Comparison of ENCODE assay signal across 35 cellular contexts in the genomic region with DNA sequence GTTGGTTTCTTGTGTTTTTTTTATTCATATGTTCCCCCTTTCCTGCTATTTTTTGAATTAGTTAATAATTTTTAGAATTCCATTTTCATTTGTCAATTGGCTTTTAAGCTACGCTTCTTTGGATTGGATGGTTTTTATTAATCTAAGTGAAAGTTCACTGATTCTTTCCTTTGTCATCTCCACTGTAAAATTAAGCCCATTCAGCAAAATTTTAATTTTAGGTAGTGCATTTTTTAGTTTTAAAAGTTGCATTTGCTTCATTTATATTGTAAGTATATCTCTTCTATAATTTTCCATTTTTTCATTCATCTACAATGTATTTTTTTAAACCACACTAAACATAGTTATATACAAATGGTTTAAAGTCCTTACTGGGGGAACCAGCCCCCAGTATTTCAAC.
DNase-seq lines count a peak whose midpoint lies in the region; ATAC-seq, FAIRE-seq and TF ChIP-seq lines count a peak whose summit lies in the region.
"Had no signal": no experiment of that assay in that cellular context is flagged by ENCODE, and none has a peak within 500 bp of the region (broad histone marks: within the 10 kb centered on the region; RNA-seq: fewer than 3 reads in every experiment).

No MANE protein-coding gene starts in this region.

- CTCF ChIA-PET in HepG2 (lab: Yijun Ruan, JAX; ENCODE audit: low intra/inter-chr PET ratio, low total read pairs), result no interaction called here
- CTCF ChIA-PET in A549 (lab: Yijun Ruan, JAX), result no interaction called here
- CTCF ChIA-PET in IMR-90 (lab: Yijun Ruan, JAX), result no interaction called here
- CTCF ChIA-PET in K562 (lab: Yijun Ruan, JAX; ENCODE audit: low intra/inter-chr PET ratio), result no interaction called here

- H3K36me3 Mint-ChIP-seq in activated naive CD8-positive, alpha-beta T cell treated with anti-CD3 and anti-CD28 coated beads, Interleukin-2, amount 50 U/mL, for 24 hours (ENCODE audit: low read depth), result no peaks in the 10 kb centered on the region
- H3K36me3 Mint-ChIP-seq: CD14-positive monocyte; CD4-positive, alpha-beta memory T cell; CD4-positive, CD25-positive, alpha-beta regulatory T cell; CD8-positive, alpha-beta T cell had no signal

- H2AFZ ChIP-seq in HepG2 (ENCODE audit: low read length) (no peak overlapping the region), IMR-90 (replicated peaks; ENCODE audit: low read length, poor library complexity) (no peak overlapping the region), K562 (ENCODE audit: low read depth, low read length) (no peak overlapping the region)

- H3K9me1 ChIP-seq in IMR-90 (ENCODE audit: insufficient read depth, low read length) (no peaks in the 10 kb centered on the region), K562 (ENCODE audit: control insufficient read depth, insufficient read depth, low read length) (no peaks in the 10 kb centered on the region)

- no peak overlapping the region for H3K27ac Mint-ChIP-seq in activated naive CD8-positive, alpha-beta T cell treated with anti-CD3 and anti-CD28 coated beads, Interleukin-2, amount 50 U/mL, for 24 hours
- H3K27ac Mint-ChIP-seq: B cell; CD14-positive monocyte; CD4-positive, alpha-beta memory T cell; CD4-positive, alpha-beta T cell; CD4-positive, CD25-positive, alpha-beta regulatory T cell; CD8-positive, alpha-beta memory T cell; CD8-positive, alpha-beta T cell had no signal

- intact Hi-C loops in HepG2 (cut with micrococcal nuclease; ENCODE audit: unreplicated experiment), result no loop called here
- intact Hi-C loops in right lobe of liver (cut with DNase I), result no loop called here
- intact Hi-C loops in IMR-90 (cut with micrococcal nuclease), result no loop called here
- intact Hi-C loops in K562 (cut with micrococcal nuclease), result no loop called here
- intact Hi-C loops in aorta (cut with DNase I), result no loop called here

- H3K79me2 ChIP-seq in HepG2 (ENCODE audit: insufficient read depth, low read length) (no peaks in the 10 kb centered on the region), K562 (ENCODE audit: control insufficient read depth, insufficient read depth, low read length) (no peaks in the 10 kb centered on the region)

- no peaks in the 10 kb centered on the region for H3K9me3 Mint-ChIP-seq in activated naive CD8-positive, alpha-beta T cell treated with anti-CD3 and anti-CD28 coated beads, Interleukin-2, amount 50 U/mL, for 24 hours

- no peaks in the 10 kb centered on the region for H3K36me3 ChIP-seq in HepG2 (replicated peaks in 1 of 2; ENCODE audit: control insufficient read depth in 1 of 2, insufficient read depth in 2 of 2, low read length in 2 of 2)
- H3K36me3 ChIP-seq in right lobe of liver, result no peaks in the 10 kb centered on the region
- H3K36me3 ChIP-seq in IMR-90 (ENCODE audit: control insufficient read depth, insufficient read depth, low read length), result no peaks in the 10 kb centered on the region
- no peaks in the 10 kb centered on the region for H3K36me3 ChIP-seq in K562 (ENCODE audit: control insufficient read depth, insufficient read depth, low read length)
- no peaks in the 10 kb centered on the region for H3K36me3 ChIP-seq in aorta (ENCODE audit: control insufficient read depth in 1 of 2, insufficient read depth in 2 of 2, low read length in 1 of 2)
- H3K36me3 ChIP-seq: BE2C; BLaER1; BLaER1 treated with 17β-estradiol and CSF1 and Interleukin-3, amounts not matched to agents 10 nM and 100 nM had no signal

- no peak overlapping the region for H3K14ac ChIP-seq in IMR-90 (replicated peaks; ENCODE audit: low read depth, low read length)

- no peaks in the 10 kb centered on the region for H3K27me3 ChIP-seq in HepG2 (ENCODE audit: control insufficient read depth in 1 of 2, insufficient read depth in 2 of 2, low read length in 2 of 2)
- H3K27me3 ChIP-seq in right lobe of liver, result no peaks in the 10 kb centered on the region
- no peaks in the 10 kb centered on the region for H3K27me3 ChIP-seq in IMR-90 (ENCODE audit: control insufficient read depth, insufficient read depth, low read length)
- H3K27me3 ChIP-seq in K562 (ENCODE audit: control insufficient read depth in 2 of 2, insufficient read depth in 2 of 2, low read length in 2 of 2), result no peaks in the 10 kb centered on the region
- H3K27me3 ChIP-seq in aorta (ENCODE audit: control insufficient read depth in 1 of 2, insufficient read depth in 2 of 2, low read length in 1 of 2), result no peaks in the 10 kb centered on the region
- H3K27me3 ChIP-seq: BE2C had no signal

- no peaks in the 10 kb centered on the region for H3K27me3 Mint-ChIP-seq in activated naive CD8-positive, alpha-beta T cell treated with anti-CD3 and anti-CD28 coated beads, Interleukin-2, amount 50 U/mL, for 24 hours
- H3K27me3 Mint-ChIP-seq: B cell; CD4-positive, alpha-beta memory T cell; CD4-positive, alpha-beta T cell; CD4-positive, CD25-positive, alpha-beta regulatory T cell had no signal

- H3K4me1 ChIP-seq in HepG2 (ENCODE audit: insufficient read depth, low read length), result no peaks in the 10 kb centered on the region
- no peaks in the 10 kb centered on the region for H3K4me1 ChIP-seq in right lobe of liver
- no peaks in the 10 kb centered on the region for H3K4me1 ChIP-seq in A549
- no peaks in the 10 kb centered on the region for H3K4me1 ChIP-seq in IMR-90 (ENCODE audit: control insufficient read depth, insufficient read depth, low read length)
- H3K4me1 ChIP-seq in K562 (replicated peaks in 1 of 2; ENCODE audit: control insufficient read depth in 2 of 2, insufficient read depth in 2 of 2, low read length in 2 of 2), result no peaks in the 10 kb centered on the region
- H3K4me1 ChIP-seq in aorta (ENCODE audit: control insufficient read depth in 1 of 2, insufficient read depth in 2 of 2, low read length in 2 of 2), result no peaks in the 10 kb centered on the region
- H3K4me1 ChIP-seq: BE2C; BLaER1; BLaER1 treated with 17β-estradiol and CSF1 and Interleukin-3, amounts not matched to agents 10 nM and 100 nM; Caco-2 had no signal

- FAIRE-seq in HepG2 (lab: Jason Lieb, UNC) (no peak), A549 (lab: Jason Lieb, UNC) (no peak), K562 (lab: Jason Lieb, UNC) (no peak)
- FAIRE-seq: A204.1, D721Med had no signal

- in situ Hi-C loops in HepG2 (cut with HindIII; ENCODE audit: extremely low pct_ligation_motif_present, low pct_unique_long_range_greater_than_20kb), result no loop called here
- in situ Hi-C loops in IMR-90 (cut with MboI; ENCODE audit: low sequenced_read_pairs), result no loop called here
- in situ Hi-C loops in K562 (cut with MboI), result no loop called here

- H3K4me2 ChIP-seq in HepG2 (ENCODE audit: low read depth, low read length), result no peak overlapping the region
- H3K4me2 ChIP-seq in A549, result no peak overlapping the region
- H3K4me2 ChIP-seq in IMR-90 (ENCODE audit: low read depth, low read length), result no peak overlapping the region
- no peak overlapping the region for H3K4me2 ChIP-seq in K562 (ENCODE audit: insufficient read depth, low read length)
- H3K4me2 ChIP-seq: BLaER1; BLaER1 treated with 17β-estradiol and CSF1 and Interleukin-3, amounts not matched to agents 10 nM and 100 nM had no signal

- no peaks in the 10 kb centered on the region for H4K20me1 ChIP-seq in HepG2 (ENCODE audit: insufficient read depth, low read length)
- no peaks in the 10 kb centered on the region for H4K20me1 ChIP-seq in IMR-90 (ENCODE audit: insufficient read depth, low read length)
- no peaks in the 10 kb centered on the region for H4K20me1 ChIP-seq in K562 (replicated peaks; ENCODE audit: control insufficient read depth, insufficient read depth, low read length)
- H4K20me1 ChIP-seq: BLaER1; BLaER1 treated with 17β-estradiol and CSF1 and Interleukin-3, amounts not matched to agents 10 nM and 100 nM had no signal

- POLR2A ChIA-PET in HepG2 (lab: Yijun Ruan, JAX), result no interaction called here
- POLR2A ChIA-PET in A549 (lab: Yijun Ruan, JAX), result no interaction called here
- POLR2A ChIA-PET in IMR-90 (lab: Charles Lee; ENCODE audit: unreplicated experiment), result no interaction called here
- POLR2A ChIA-PET in K562 (lab: Yijun Ruan, JAX), result no interaction called here

- H3K9me3 ChIP-seq in HepG2 (ENCODE audit: low read length) (no peaks in the 10 kb centered on the region), right lobe of liver (no peaks in the 10 kb centered on the region), A549 (no peaks in the 10 kb centered on the region), IMR-90 (ENCODE audit: control insufficient read depth, insufficient read depth, low read length) (no peaks in the 10 kb centered on the region; the same call in 1 of the 2 replicates), K562 (replicated peaks; ENCODE audit: control insufficient read depth, insufficient read depth, low read depth, low read length) (no peaks in the 10 kb centered on the region), aorta (ENCODE audit: control insufficient read depth, low read length) (no peaks in the 10 kb centered on the region)
- H3K9me3 ChIP-seq: BE2C, Caco-2 had no signal

- H2AK9ac ChIP-seq in IMR-90 (replicated peaks; ENCODE audit: low read depth, low read length, poor library complexity), result no peak overlapping the region

- BruUV-seq in HepG2 (replicated peaks; lab: Mats Ljungman, UMichigan) (no TSS peak), IMR-90 (replicated peaks; lab: Mats Ljungman, UMichigan) (no TSS peak), K562 (replicated peaks; lab: Mats Ljungman, UMichigan) (no TSS peak)

- no peak overlapping the region for H2AK5ac ChIP-seq in IMR-90 (ENCODE audit: low read depth, low read length)

- DNase-seq in HepG2 (ENCODE audit: low spot score) (no peak), right lobe of liver (no peak), A549 (ENCODE audit: low read depth in 1 of 2, low spot score in 1 of 2) (no peak), IMR-90 (no peak), K562 (ENCODE audit: extremely low read depth in 1 of 4, low spot score in 3 of 4) (no peak), aorta (no peak)
- DNase-seq in activated naive CD8-positive, alpha-beta T cell treated with anti-CD3 and anti-CD28 coated beads, Interleukin-2, amount 50 U/mL, for 24 hours, result no peak
- DNase-seq in activated CD4-positive, alpha-beta T cell treated with anti-CD3 and anti-CD28 coated beads, Interleukin-2, amount 50 U/mL, for 1 hour, result no peak
- DNase-seq: 8988T; ACHN; AML-193; C1 segment of cervical spinal cord; Caco-2; Calu3; CD4-positive, alpha-beta memory T cell; CD4-positive, alpha-beta T cell; CD4-positive, CD25-positive, alpha-beta regulatory T cell; CD8-positive, alpha-beta memory T cell; CD8-positive, alpha-beta T cell; COR-L47; DMS 273 treated with DMSO at 0.1 percent for 48 hours; DMS153; DMS79; DMS79 treated with DMSO at 0.1 percent for 48 hours; DND-41; EL had no signal

- H3K56ac ChIP-seq in IMR-90 (ENCODE audit: extremely low read depth, insufficient read depth, low read length), result no peak overlapping the region

- no peak overlapping the region for H4K8ac ChIP-seq in IMR-90 (ENCODE audit: low read depth in 2 of 2, low read length in 2 of 2)

- no peaks in the 10 kb centered on the region for H3K79me1 ChIP-seq in IMR-90 (ENCODE audit: low read depth in 1 of 2, low read length in 2 of 2)

- no peak overlapping the region for H3K18ac ChIP-seq in IMR-90 (ENCODE audit: low read depth, low read length)

- H2BK15ac ChIP-seq in IMR-90 (ENCODE audit: low read depth, low read length), result no peak overlapping the region

- TF ChIP-seq RAD21 in HepG2 (CRISPR knock-in tag; IDR thresholded peaks at IDR 0.05), result no peak
- no peak for TF ChIP-seq RAD21 in A549 (conservative IDR thresholded peaks at IDR 0.05 in 1 of 2, IDR thresholded peaks at IDR 0.05 in 1 of 2)
- no peak for TF ChIP-seq RAD21 in IMR-90 (IDR thresholded peaks at IDR 0.05; ENCODE audit: low read length)
- no peak for TF ChIP-seq RAD21 in K562 (CRISPR knock-in tag; conservative IDR thresholded peaks at IDR 0.05 in 1 of 2, IDR thresholded peaks at IDR 0.05 in 1 of 2)

- no peak overlapping the region for H3K4me3 Mint-ChIP-seq in activated naive CD8-positive, alpha-beta T cell treated with anti-CD3 and anti-CD28 coated beads, Interleukin-2, amount 50 U/mL, for 24 hours
- H3K4me3 Mint-ChIP-seq: B cell; CD14-positive monocyte; CD4-positive, alpha-beta memory T cell; CD4-positive, alpha-beta T cell; CD4-positive, CD25-positive, alpha-beta regulatory T cell; CD8-positive, alpha-beta memory T cell; CD8-positive, alpha-beta T cell had no signal

- H2BK120ac ChIP-seq in IMR-90 (ENCODE audit: low read depth, low read length), result no peak overlapping the region

- ATAC-seq in HepG2 (no peak), right lobe of liver (no peak), A549 (no peak), IMR-90 (ENCODE audit: low read depth) (no peak), K562 (no peak), aorta (ENCODE audit: low FRiP score) (no peak)
- ATAC-seq in activated naive CD8-positive, alpha-beta T cell treated with anti-CD3 and anti-CD28 coated beads, Interleukin-2, amount 50 U/mL, for 24 hours, result no peak
- ATAC-seq: CD8-positive, alpha-beta T cell had no signal

- H3K9ac ChIP-seq in HepG2 (ENCODE audit: insufficient read depth, low read depth, low read length) (no peak overlapping the region), IMR-90 (ENCODE audit: low read depth, low read length) (no peak overlapping the region), K562 (ENCODE audit: insufficient read depth in 1 of 2, low read depth in 2 of 2, low read length in 2 of 2) (no peak overlapping the region)
- H3K9ac ChIP-seq: BLaER1; BLaER1 treated with 17β-estradiol and CSF1 and Interleukin-3, amounts not matched to agents 10 nM and 100 nM had no signal

- dilution Hi-C loops in IMR-90 (cut with HindIII; ENCODE audit: low sequenced_read_pairs, unreplicated experiment), result no loop called here

- H2BK20ac ChIP-seq in IMR-90 (ENCODE audit: low read depth, low read length), result no peak overlapping the region

- TF ChIP-seq POLR2A in HepG2 (IDR thresholded peaks at IDR 0.05; ENCODE audit: insufficient read depth in 1 of 2, low read depth in 2 of 2, low read length in 2 of 2), result no peak
- TF ChIP-seq POLR2A in right lobe of liver (IDR thresholded peaks at IDR 0.05), result no peak
- TF ChIP-seq POLR2A in A549 (IDR thresholded peaks at IDR 0.05; ENCODE audit: low read length), result no peak
- TF ChIP-seq POLR2A in IMR-90 (IDR thresholded peaks at IDR 0.05; ENCODE audit: low read depth, low read length), result no peak
- no peak for TF ChIP-seq POLR2A in K562 (conservative IDR thresholded peaks at IDR 0.05)

- no peak overlapping the region for H3K4ac ChIP-seq in IMR-90 (ENCODE audit: low read depth, low read length)

- TF ChIP-seq EP300 in HepG2 (IDR thresholded peaks at IDR 0.05; ENCODE audit: low read depth in 2 of 2, low read length in 2 of 2) (no peak), HepG2 (CRISPR knock-in tag; IDR thresholded peaks at IDR 0.05; ENCODE audit: borderline replicate concordance) (no peak), A549 (IDR thresholded peaks at IDR 0.05) (no peak), K562 (IDR thresholded peaks at IDR 0.05; ENCODE audit: low read length) (no peak)

- no peak overlapping the region for H4K91ac ChIP-seq in IMR-90 (ENCODE audit: insufficient read depth, low read depth, low read length)

- H2BK5ac ChIP-seq in IMR-90 (ENCODE audit: low read depth, low read length, poor library complexity, severe bottlenecking), result no peak overlapping the region

- 5% methylated on average over 1 of the region's 1 CpG for WGBS in HepG2 (ENCODE audit: low lambda C conversion rate)
- WGBS in right lobe of liver (ENCODE audit: insufficient coverage, low coverage, low lambda C conversion rate, missing lambda C conversion rate), result 100% methylated on average over 1 of the region's 1 CpG
- 61% methylated on average over 1 of the region's 1 CpG for WGBS in A549 (ENCODE audit: missing lambda C conversion rate)
- WGBS in IMR-90 (ENCODE audit: extremely low coverage in 2 of 2, insufficient read length in 1 of 2), 2 experiments, result no CpG with 5 or more reads among the region's 1 CpG
- WGBS in K562 (ENCODE audit: insufficient coverage, low coverage, missing lambda C conversion rate), result 18% methylated on average over 1 of the region's 1 CpG
- 85 to 88% methylated on average over 1 of the region's 1 CpG for WGBS in aorta, 2 donors

- H3K4me3 ChIP-seq in HepG2 (replicated peaks in 1 of 3; ENCODE audit: insufficient read depth in 1 of 3, low read depth in 2 of 3, low read length in 3 of 3) (no peak overlapping the region), right lobe of liver (no peak overlapping the region), A549 (no peak overlapping the region), IMR-90 (ENCODE audit: insufficient read depth, low read depth, low read length) (no peak overlapping the region), K562 (no peak overlapping the region), aorta (ENCODE audit: low read length in 2 of 2) (no peak overlapping the region)
- H3K4me3 ChIP-seq: BLaER1; BLaER1 treated with 17β-estradiol and CSF1 and Interleukin-3, amounts not matched to agents 10 nM and 100 nM had no signal

- no peak overlapping the region for H4K5ac ChIP-seq in IMR-90 (ENCODE audit: low read depth, low read length)

- H3K27ac ChIP-seq in HepG2 (ENCODE audit: extremely low read length, insufficient read depth, low read length), result no peak overlapping the region
- H3K27ac ChIP-seq in right lobe of liver, result no peak overlapping the region
- no peak overlapping the region for H3K27ac ChIP-seq in A549
- no peak overlapping the region for H3K27ac ChIP-seq in IMR-90 (ENCODE audit: insufficient read depth, low read length)
- no peak overlapping the region for H3K27ac ChIP-seq in K562 (ENCODE audit: extremely low read depth, low read depth, low read length)
- H3K27ac ChIP-seq in aorta (ENCODE audit: low read depth in 1 of 2, low read length in 2 of 2), result no peak overlapping the region
- H3K27ac ChIP-seq: 22Rv1; BLaER1; BLaER1 treated with 17β-estradiol and CSF1 and Interleukin-3, amounts not matched to agents 10 nM and 100 nM; C4-2B had no signal

- H3K23ac ChIP-seq in IMR-90 (ENCODE audit: low read depth, low read length), result no peak overlapping the region

- TF ChIP-seq CTCF in HepG2 (CRISPR knock-in tag; IDR thresholded peaks at IDR 0.05), result no peak
- TF ChIP-seq CTCF in right lobe of liver (IDR thresholded peaks at IDR 0.05), result no peak
- no peak for TF ChIP-seq CTCF in A549 (IDR thresholded peaks at IDR 0.05)
- no peak for TF ChIP-seq CTCF in IMR-90 (conservative IDR thresholded peaks at IDR 0.05; ENCODE audit: low read depth, low read length)
- no peak for TF ChIP-seq CTCF in K562 (IDR thresholded peaks at IDR 0.05 in 2 of 3, conservative IDR thresholded peaks at IDR 0.05 in 1 of 3; ENCODE audit: insufficient read depth in 2 of 3, low read depth in 1 of 3, low read length in 3 of 3)

- no peaks in the 10 kb centered on the region for H3K4me1 Mint-ChIP-seq in activated naive CD8-positive, alpha-beta T cell treated with anti-CD3 and anti-CD28 coated beads, Interleukin-2, amount 50 U/mL, for 24 hours
- H3K4me1 Mint-ChIP-seq: B cell; CD14-positive monocyte; CD4-positive, alpha-beta memory T cell; CD4-positive, CD25-positive, alpha-beta regulatory T cell; CD8-positive, alpha-beta memory T cell had no signal

Comparison
In these comparisons a context has a peak if more than half of its experiments do, and no peak if none do; other contexts are left out.
1. Of the 241 proteins assayed by ChIP-seq in both HepG2 and K562: peak only in HepG2: none; only in K562: MAFG; in both: MAFF and MAFK; in neither: 238.